8 cellular contexts compared by ENCODE assay signal in the genomic region with DNA sequence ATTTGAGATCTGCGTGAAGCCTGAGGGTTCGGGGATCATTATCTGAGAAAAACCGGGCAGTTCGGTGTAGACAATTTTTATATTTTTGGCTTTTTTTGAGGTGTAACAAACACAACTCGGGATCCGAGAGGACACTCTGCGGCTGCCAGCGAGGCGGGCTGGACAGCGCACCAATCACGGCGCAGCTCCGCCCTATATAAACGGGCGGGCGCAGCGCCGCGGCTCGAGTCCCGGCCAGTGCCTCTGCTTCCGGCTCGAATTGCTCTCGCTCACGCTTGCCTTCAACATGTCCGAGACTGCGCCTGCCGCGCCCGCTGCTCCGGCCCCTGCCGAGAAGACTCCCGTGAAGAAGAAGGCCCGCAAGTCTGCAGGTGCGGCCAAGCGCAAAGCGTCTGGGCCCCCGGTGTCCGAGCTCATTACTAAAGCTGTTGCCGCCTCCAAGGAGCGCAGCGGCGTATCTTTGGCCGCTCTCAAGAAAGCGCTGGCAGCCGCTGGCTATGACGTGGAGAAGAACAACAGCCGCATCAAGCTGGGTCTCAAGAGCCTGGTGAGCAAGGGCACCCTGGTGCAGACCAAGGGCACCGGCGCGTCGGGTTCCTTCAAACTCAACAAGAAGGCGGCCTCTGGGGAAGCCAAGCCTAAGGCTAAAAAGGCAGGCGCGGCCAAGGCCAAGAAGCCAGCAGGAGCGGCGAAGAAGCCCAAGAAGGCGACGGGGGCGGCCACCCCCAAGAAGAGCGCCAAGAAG.
DNase-seq lines count a peak whose midpoint lies in the region; ATAC-seq and TF ChIP-seq lines count a peak whose summit lies in the region.

No MANE protein-coding gene starts in this region.

- ATAC-seq in foreskin keratinocyte: peak; percentile 30

- H3K36me3 ChIP-seq in neuron (ENCODE audit: insufficient read depth, low read length) (no peaks in the 10 kb centered on the region), stomach smooth muscle (ENCODE audit: control insufficient read depth in 2 of 2, insufficient read depth in 2 of 2, low read length in 2 of 2) (no peaks in the 10 kb centered on the region)

- H3K9ac ChIP-seq in stomach smooth muscle (ENCODE audit: low read length in 2 of 2): peak overlapping the region; percentile 79 to 92

- peak overlapping the region; percentile 90 for H2AFZ ChIP-seq in neuron (ENCODE audit: low read depth, low read length)

- H3K4me3 ChIP-seq in LNCaP clone FGC (ENCODE audit: low read depth, low read length) (peak overlapping the region; percentile 79), neuron (ENCODE audit: low read length) (peak overlapping the region; percentile 76), stomach smooth muscle (ENCODE audit: low read length in 2 of 2) (peak overlapping the region; percentile 87 to 93)

- H3K27me3 ChIP-seq in foreskin keratinocyte (no peaks in the 10 kb centered on the region), neuron (ENCODE audit: insufficient read depth, low read length) (no peaks in the 10 kb centered on the region), stomach smooth muscle (ENCODE audit: control insufficient read depth in 1 of 2, insufficient read depth in 2 of 2, low read length in 2 of 2) (no peaks in the 10 kb centered on the region)

- DNase-seq in EH (ENCODE audit: low read depth) (peak; percentile 91), GOT3 (lab: John Stamatoyannopoulos, UW) (peak; percentile 84), LNCaP clone FGC (ENCODE audit: low read depth) (peak; percentile 59), SHP77 (lab: John Stamatoyannopoulos, UW) (peak; percentile 84 to 87), foreskin keratinocyte (peak in 1 of 2 donors; percentile 71)
- peak; percentile 76 to 89 (median 84) for DNase-seq in activated naive CD4-positive, alpha-beta T cell (lab: John Stamatoyannopoulos, UW)

- peak overlapping the region; percentile 76 for H3K27ac ChIP-seq in foreskin keratinocyte
- H3K27ac ChIP-seq in stomach smooth muscle (ENCODE audit: low read length): peak overlapping the region; percentile 98

- no peaks in the 10 kb centered on the region for H3K9me3 ChIP-seq in neuron (ENCODE audit: low read length)
- H3K9me3 ChIP-seq in stomach smooth muscle (ENCODE audit: control insufficient read depth in 2 of 2, low read length in 2 of 2): no peaks in the 10 kb centered on the region

- peaks cover 20% of the 10 kb centered on the region for H3K4me1 ChIP-seq in foreskin keratinocyte
- H3K4me1 ChIP-seq in neuron (ENCODE audit: insufficient read depth, low read length): peaks cover 19% of the 10 kb centered on the region
- peaks cover 15% of the 10 kb centered on the region for H3K4me1 ChIP-seq in stomach smooth muscle (ENCODE audit: control insufficient read depth, insufficient read depth, low read length)

- TF ChIP-seq CTCF in LNCaP clone FGC (IDR thresholded peaks at IDR 0.05; ENCODE audit: control insufficient read depth, extremely low read depth, insufficient read depth) (no peak), foreskin keratinocyte (conservative IDR thresholded peaks at IDR 0.05) (no peak)
